In the genomic region with DNA sequence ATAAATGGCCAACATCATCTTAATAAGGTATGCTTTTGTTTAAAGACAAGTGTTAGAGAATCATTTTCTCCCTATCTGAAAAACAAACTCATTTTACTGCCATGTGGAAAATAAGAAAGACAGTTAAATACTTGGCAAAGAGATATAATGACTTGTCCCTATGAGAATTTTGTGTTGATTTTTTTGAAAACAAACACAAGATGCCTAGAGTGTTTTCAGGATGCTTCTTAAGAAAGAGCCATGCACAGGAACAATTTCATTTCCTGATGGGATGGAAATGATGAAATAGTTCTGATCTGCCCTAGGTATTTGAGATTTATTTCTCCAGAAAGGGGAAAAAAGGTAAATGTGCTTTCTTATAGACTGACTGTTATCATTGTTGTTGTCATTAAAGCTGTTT, we compare ENCODE assay signal across 22 cellular contexts.
"Had no signal": no experiment of that assay in that cellular context is flagged by ENCODE, and none has a peak within 500 bp of the region (broad histone marks: within the 10 kb centered on the region; RNA-seq: fewer than 3 reads in every experiment).

No MANE protein-coding gene starts in this region.

- H3K4me1 ChIP-seq: adrenal gland, body of pancreas, colonic mucosa, gastroesophageal sphincter, right lobe of liver, vagina had no signal

- DNase-seq: activated B cell treated with CpG ODN at 0.5 μM for 24 hours; activated CD4-positive, alpha-beta T cell treated with anti-CD3 and anti-CD28 coated beads, Interleukin-2, amount 50 U/mL, for 1 hour; activated CD8-positive, alpha-beta T cell treated with anti-CD3 and anti-CD28 coated beads for 36 hours; activated T-cell treated with anti-CD3 and anti-CD28 coated beads, Interleukin-2, amount 50 U/mL, for 4 hours; adrenal gland; aorta; body of pancreas; cerebellar nuclear complex; colonic mucosa; effector CD8-positive, alpha-beta T cell; erythroblast; left cardiac atrium; left ventricle myocardium superior; right lobe of liver; stimulated activated CD4-positive, alpha-beta T cell treated with anti-CD3 and anti-CD28 coated beads, Interleukin-12 subunit alpha, Interleukin-12 subunit beta, amount 100 ng/mL, for 4 hours; stimulated activated CD4-positive, alpha-beta T cell treated with anti-CD3 and anti-CD28 coated beads, Interleukin-4, amount 100 ng/mL, for 24 hours; T-helper 1 cell had no signal

- H3K36me3 ChIP-seq: adrenal gland, colonic mucosa, gastroesophageal sphincter, neutrophil, right lobe of liver, vagina had no signal

- H3K27ac ChIP-seq: adrenal gland, body of pancreas, colonic mucosa, gastroesophageal sphincter, hepatocyte, neutrophil, right lobe of liver, skin epidermis, vagina had no signal

- H3K27me3 ChIP-seq: adrenal gland, body of pancreas, colonic mucosa, gastroesophageal sphincter, hepatocyte, neutrophil, right lobe of liver, vagina had no signal

- H3K9me3 ChIP-seq: adrenal gland, body of pancreas, colonic mucosa, gastroesophageal sphincter, neutrophil, vagina had no signal

- H3K79me2 ChIP-seq: hepatocyte had no signal

- H3K4me2 ChIP-seq: hepatocyte had no signal

- H3K4me3 ChIP-seq: adrenal gland, body of pancreas, colonic mucosa, gastroesophageal sphincter, hepatocyte, right lobe of liver, skin epidermis, vagina had no signal

- H2AFZ ChIP-seq: hepatocyte had no signal
